In genomic region chr12:122412851-122413433, GRCh38 we compare ENCODE assay signal across 10 cellular contexts. TPM values are rescaled to one million over a fixed set of nuclear protein-coding genes. Genes with fewer than 3 reads are reported as not detected.
DNase-seq lines count a peak whose midpoint lies in the region; ATAC-seq, FAIRE-seq and TF ChIP-seq lines count a peak whose summit lies in the region.
"Had no signal": no experiment of that assay in that cellular context is flagged by ENCODE, and none has a peak within 500 bp of the region (broad histone marks: within the 10 kb centered on the region; RNA-seq: fewer than 3 reads in every experiment).

No MANE protein-coding gene starts in this region.

- H3K9me3 ChIP-seq in muscle layer of duodenum (ENCODE audit: control insufficient read depth in 1 of 2, low read length in 2 of 2) = no peaks in the 10 kb centered on the region

- no peak overlapping the region for H3K4me3 Mint-ChIP-seq in activated naive CD8-positive, alpha-beta T cell treated with anti-CD3 and anti-CD28 coated beads for 36 hours

- H3K4me1 Mint-ChIP-seq in activated naive CD8-positive, alpha-beta T cell treated with anti-CD3 and anti-CD28 coated beads for 36 hours = peaks cover 27% of the 10 kb centered on the region

- ATAC-seq in GM21528 (IDR thresholded peaks at IDR 0.05; ENCODE audit: low FRiP score, unreplicated experiment) (no peak), HG02798 (IDR thresholded peaks at IDR 0.05; ENCODE audit: poor library complexity, unreplicated experiment) (no peak)

- H3K4me3 ChIP-seq in muscle layer of duodenum (ENCODE audit: low read depth in 1 of 2, low read length in 2 of 2) = peak overlapping the region in 1 of 2 donors; percentile 7

- H3K9me3 Mint-ChIP-seq in activated naive CD8-positive, alpha-beta T cell treated with anti-CD3 and anti-CD28 coated beads for 36 hours = no peaks in the 10 kb centered on the region

- H3K27ac ChIP-seq in 22Rv1 = peak overlapping the region; percentile 54
- H3K27ac ChIP-seq in muscle layer of duodenum (ENCODE audit: low read length) = peak overlapping the region; percentile 61

- H3K36me3 Mint-ChIP-seq in activated naive CD8-positive, alpha-beta T cell treated with anti-CD3 and anti-CD28 coated beads for 36 hours = peaks cover 15% of the 10 kb centered on the region

- no peaks in the 10 kb centered on the region for H3K27me3 Mint-ChIP-seq in activated naive CD8-positive, alpha-beta T cell treated with anti-CD3 and anti-CD28 coated beads for 36 hours

- peak; percentile 77 for FAIRE-seq in GM19239 (lab: Jason Lieb, UNC)

- no peak for DNase-seq in GM19239 (ENCODE audit: insufficient read length, low spot score)
- no peak for DNase-seq in activated naive CD8-positive, alpha-beta T cell treated with anti-CD3 and anti-CD28 coated beads for 36 hours
- no peak for DNase-seq in NCI-H345 treated with DMSO at 0.1 percent for 48 hours (lab: John Stamatoyannopoulos, UW; ENCODE audit: unreplicated experiment)
- no peak for DNase-seq in stimulated activated CD4-positive, alpha-beta T cell treated with anti-CD3 and anti-CD28 coated beads, Interleukin-2, amount 100 ng/mL, for 48 hours
- DNase-seq: COR-L47; effector CD8-positive, alpha-beta T cell had no signal

- no peaks in the 10 kb centered on the region for H3K36me3 ChIP-seq in muscle layer of duodenum (ENCODE audit: control insufficient read depth in 1 of 2, insufficient read depth in 2 of 2, low read length in 2 of 2)

- no peak for TF ChIP-seq CTCF in 22Rv1 (IDR thresholded peaks at IDR 0.05)

- H3K27ac Mint-ChIP-seq in activated naive CD8-positive, alpha-beta T cell treated with anti-CD3 and anti-CD28 coated beads for 36 hours = peak overlapping the region; percentile 93

- no peaks in the 10 kb centered on the region for H3K27me3 ChIP-seq in muscle layer of duodenum (ENCODE audit: low read depth, low read length)

- peaks cover 9 to 16% of the 10 kb centered on the region in 2 donors for H3K4me1 ChIP-seq in muscle layer of duodenum (ENCODE audit: control insufficient read depth in 1 of 2, insufficient read depth in 2 of 2, low read length in 2 of 2)

RNA-seq across cellular contexts. Expression of gene CLIP1, which starts 9.5 kb away (rescaled TPM):
- 10 to 100 TPM; 32.4 to 33.9 TPM for total RNA-seq in activated naive CD8-positive, alpha-beta T cell treated with anti-CD3 and anti-CD28 coated beads for 36 hours
